28 cellular contexts compared by ENCODE assay signal in genomic region chr4:101451086-101451485, GRCh38.
"Had no signal": no experiment of that assay in that cellular context is flagged by ENCODE, and none has a peak within 500 bp of the region (broad histone marks: within the 10 kb centered on the region; RNA-seq: fewer than 3 reads in every experiment).

No MANE protein-coding gene starts in this region.

- H3K9me3 ChIP-seq: colonic mucosa, gastrocnemius medialis, lower lobe of right lung, neutrophil, right lobe of liver, stomach, testis, tibial artery had no signal

- H3K4me1 ChIP-seq: colonic mucosa, gastrocnemius medialis, lower lobe of right lung, parathyroid adenoma, right lobe of liver, stomach, testis, tibial artery had no signal

- H3K9ac ChIP-seq: parathyroid adenoma had no signal

- H2AFZ ChIP-seq: parathyroid adenoma had no signal

- H3K27me3 Mint-ChIP-seq: dendritic cell treated with granulocyte-macrophage colony-stimulating factor and Interleukin-4, amounts not matched to agents 40 ng/mL and 50 ng/mL, for 4 days; natural killer cell treated with Interleukin-12 subunit alpha and Interleukin-12 subunit beta and Interleukin-15 and Interleukin-18, amount 100 ng/mL, for 72 hours; progenitor cell of endocrine pancreas; type B pancreatic cell had no signal

- H3K36me3 ChIP-seq: colonic mucosa, gastrocnemius medialis, lower lobe of right lung, neutrophil, right lobe of liver, stomach, tibial artery had no signal

- H3K9me3 Mint-ChIP-seq: dendritic cell treated with granulocyte-macrophage colony-stimulating factor and Interleukin-4, amounts not matched to agents 40 ng/mL and 50 ng/mL, for 4 days; natural killer cell treated with Interleukin-12 subunit alpha and Interleukin-12 subunit beta and Interleukin-15 and Interleukin-18, amount 100 ng/mL, for 72 hours; stimulated activated effector memory CD8-positive, alpha-beta T cell treated with anti-CD3 and anti-CD28 coated beads, Interleukin-12 subunit alpha, Interleukin-12 subunit beta, amount 100 ng/mL, for 72 hours; type B pancreatic cell had no signal

- H3K27ac ChIP-seq: colonic mucosa, epithelial cell of prostate, gastrocnemius medialis, lower lobe of right lung, neutrophil, parathyroid adenoma, right lobe of liver, stomach, testis, tibial artery had no signal

- FAIRE-seq: keratinocyte, small intestine, urothelium cell line had no signal

- H3K4me1 Mint-ChIP-seq: neural crest cell; stimulated activated effector memory CD8-positive, alpha-beta T cell treated with anti-CD3 and anti-CD28 coated beads, Interleukin-12 subunit alpha, Interleukin-12 subunit beta, amount 100 ng/mL, for 72 hours had no signal

- H3K4me3 Mint-ChIP-seq: dendritic cell treated with granulocyte-macrophage colony-stimulating factor and Interleukin-4, amounts not matched to agents 40 ng/mL and 50 ng/mL, for 4 days; endodermal cell; natural killer cell treated with Interleukin-12 subunit alpha and Interleukin-12 subunit beta and Interleukin-15 and Interleukin-18, amount 100 ng/mL, for 72 hours; neural crest cell; stimulated activated effector memory CD8-positive, alpha-beta T cell treated with anti-CD3 and anti-CD28 coated beads, Interleukin-12 subunit alpha, Interleukin-12 subunit beta, amount 100 ng/mL, for 72 hours; type B pancreatic cell had no signal

- H3K4me3 ChIP-seq: colonic mucosa, gastrocnemius medialis, lower lobe of right lung, right lobe of liver, stomach, testis, tibial artery had no signal

- H3K79me2 ChIP-seq: parathyroid adenoma had no signal

- H3K27ac Mint-ChIP-seq: dendritic cell treated with granulocyte-macrophage colony-stimulating factor and Interleukin-4, amounts not matched to agents 40 ng/mL and 50 ng/mL, for 4 days; endodermal cell; natural killer cell treated with Interleukin-12 subunit alpha and Interleukin-12 subunit beta and Interleukin-15 and Interleukin-18, amount 100 ng/mL, for 72 hours; stimulated activated effector memory CD8-positive, alpha-beta T cell treated with anti-CD3 and anti-CD28 coated beads, Interleukin-12 subunit alpha, Interleukin-12 subunit beta, amount 100 ng/mL, for 72 hours; type B pancreatic cell had no signal

- H3K36me3 Mint-ChIP-seq: stimulated activated effector memory CD8-positive, alpha-beta T cell treated with anti-CD3 and anti-CD28 coated beads, Interleukin-12 subunit alpha, Interleukin-12 subunit beta, amount 100 ng/mL, for 72 hours; type B pancreatic cell had no signal

- DNase-seq: colonic mucosa; effector CD8-positive, alpha-beta T cell; endodermal cell; foreskin fibroblast; gastrocnemius medialis; head of caudate nucleus; left ventricle myocardium superior; lower lobe of right lung; right lobe of liver; small intestine; stimulated activated CD4-positive, alpha-beta T cell treated with anti-CD3 and anti-CD28 coated beads, Interleukin-15, amount 100 ng/mL, for 24 hours; stimulated activated CD4-positive, alpha-beta T cell treated with anti-CD3 and anti-CD28 coated beads, Interleukin-2, amount 100 ng/mL, for 48 hours; stimulated activated naive CD4-positive, alpha-beta T cell treated with Interleukin-2 at 50 U/mL for 16 hours; stomach; substantia nigra; testis; tibial artery had no signal

- H3K27me3 ChIP-seq: colonic mucosa, gastrocnemius medialis, neutrophil, right lobe of liver, stomach, testis, tibial artery had no signal
